In genomic region chr19:5968431-5969373, GRCh38 we compare ENCODE assay signal across 9 cellular contexts. TPM values are rescaled to one million over a fixed set of nuclear protein-coding genes. Genes with fewer than 3 reads are reported as not detected.
A peak's percentile ranks its signal among the peaks of the same experiment; 100 is the strongest.
DNase-seq lines count a peak whose midpoint lies in the region; ATAC-seq, FAIRE-seq and TF ChIP-seq lines count a peak whose summit lies in the region.
"Had no signal": no experiment of that assay in that cellular context is flagged by ENCODE, and none has a peak within 500 bp of the region (broad histone marks: within the 10 kb centered on the region; RNA-seq: fewer than 3 reads in every experiment).

No MANE protein-coding gene starts in this region.

- ATAC-seq in left ventricle myocardium superior (peak; percentile 6), GM19467 (IDR thresholded peaks at IDR 0.05; ENCODE audit: unreplicated experiment) (no peak)

- H3K4me3 ChIP-seq in WERI-Rb-1 (ENCODE audit: low read depth, low read length) (no peak overlapping the region), skeletal muscle tissue (ENCODE audit: low read length in 3 of 3) (peak overlapping the region; percentile 29 to 58 (median 35))
- H3K4me3 ChIP-seq: SJSA1 had no signal

- H3K9me3 ChIP-seq in WERI-Rb-1 (ENCODE audit: severe bottlenecking) (no peaks in the 10 kb centered on the region), skeletal muscle tissue (ENCODE audit: control insufficient read depth in 3 of 3, low read length in 3 of 3) (no peaks in the 10 kb centered on the region)
- H3K9me3 ChIP-seq: SJSA1 had no signal

- no peak for TF ChIP-seq CTCF in WERI-Rb-1 (IDR thresholded peaks at IDR 0.05; ENCODE audit: low read depth, low read length)
- TF ChIP-seq CTCF in D721Med (IDR thresholded peaks at IDR 0.05; ENCODE audit: insufficient read depth, missing control alignments): no peak

- intact Hi-C loops in left ventricle myocardium superior (cut with micrococcal nuclease): no loop called here

- H3K27ac ChIP-seq in WERI-Rb-1 (peak overlapping the region; percentile 51), skeletal muscle tissue (ENCODE audit: low read depth, low read length) (peak overlapping the region; percentile 50)
- H3K27ac ChIP-seq: SJSA1 had no signal

- FAIRE-seq in D721Med (lab: Jason Lieb, UNC): no peak

- peaks cover 44 to 69% (median 56%) of the 10 kb centered on the region in 3 donors for H3K4me1 ChIP-seq in skeletal muscle tissue (ENCODE audit: control insufficient read depth in 3 of 3, insufficient read depth in 3 of 3, low read length in 3 of 3)

- no peaks in the 10 kb centered on the region for H3K27me3 ChIP-seq in WERI-Rb-1 (ENCODE audit: insufficient read depth, low read depth, severe bottlenecking)
- no peaks in the 10 kb centered on the region for H3K27me3 ChIP-seq in skeletal muscle tissue (ENCODE audit: control insufficient read depth in 3 of 3, insufficient read depth in 3 of 3, low read length in 3 of 3)
- H3K27me3 ChIP-seq: SJSA1 had no signal

- peaks cover 66% of the 10 kb centered on the region for H3K36me3 ChIP-seq in WERI-Rb-1
- peaks cover 3 to 20% (median 9%) of the 10 kb centered on the region in 3 donors for H3K36me3 ChIP-seq in skeletal muscle tissue (ENCODE audit: control insufficient read depth in 3 of 3, insufficient read depth in 3 of 3, low read length in 3 of 3)

- DNase-seq in HPDE6-E6E7 (ENCODE audit: extremely low spot score) (peak; percentile 67), WERI-Rb-1 (no peak), left ventricle myocardium superior (no peak), D721Med (ENCODE audit: insufficient read length, low spot score) (no peak), NCI-H1930 (lab: John Stamatoyannopoulos, UW) (no peak)
- no peak for DNase-seq in activated CD4-positive, CD25-positive, alpha-beta regulatory T cell (lab: John Stamatoyannopoulos, UW)

- peak overlapping the region; percentile 51 to 74 (median 62) for H3K9ac ChIP-seq in skeletal muscle tissue (ENCODE audit: low read depth in 1 of 3, low read length in 3 of 3)

RNA-seq across cellular contexts. Expression of gene RANBP3, which starts 9.2 kb away (rescaled TPM):
- total RNA-seq in left ventricle myocardium superior: 76.6 TPM
- total RNA-seq in skeletal muscle tissue: 26.6 TPM

RNA-seq across cellular contexts. Expression of gene CAPS, which starts 54.6 kb away (rescaled TPM):
- total RNA-seq in left ventricle myocardium superior (4.1 TPM), skeletal muscle tissue (1.6 TPM)
